ENCODE assay signal across 2 cellular contexts in genomic region chr7:33089142-33089541, GRCh38.
TF ChIP-seq lines count a peak whose summit lies in the region.

No MANE protein-coding gene starts in this region.

TF ChIP-seq in IMR-90, 13 proteins besides CTCF, POLR2A, EP300 and RAD21:
- TF ChIP-seq SMC3 (IDR thresholded peaks at IDR 0.05; ENCODE audit: low read depth, low read length) (no peak), NFE2L2 (IDR thresholded peaks at IDR 0.05; ENCODE audit: low read depth, low read length) (no peak), BHLHE40 (IDR thresholded peaks at IDR 0.05; ENCODE audit: low read depth, low read length) (no peak), ELK1 (IDR thresholded peaks at IDR 0.05; ENCODE audit: borderline replicate concordance, low read depth, low read length) (no peak), MXI1 (IDR thresholded peaks at IDR 0.05; ENCODE audit: borderline replicate concordance, low read depth, low read length) (no peak)

TF ChIP-seq in K562, 482 proteins besides CTCF, POLR2A, EP300 and RAD21:
- TF ChIP-seq NR0B1 (IDR thresholded peaks at IDR 0.05; ENCODE audit: partially characterized antibody) (no peak), ESRRA (IDR thresholded peaks at IDR 0.05; ENCODE audit: borderline replicate concordance, low read depth) (peak; percentile 89), PYGO2 (tag; IDR thresholded peaks at IDR 0.05) (no peak), SPI1 (IDR thresholded peaks at IDR 0.05; ENCODE audit: borderline replicate concordance, low read depth, low read length) (peak; percentile 61; the same call in 1 of the 2 replicates), TAF7 (tag; IDR thresholded peaks at IDR 0.05) (no peak), AFF1 (IDR thresholded peaks at IDR 0.05; ENCODE audit: low read depth in 1 of 2, partially characterized antibody in 2 of 2) (no peak)
